Comparison of ENCODE assay signal across 25 cellular contexts in the genomic region with DNA sequence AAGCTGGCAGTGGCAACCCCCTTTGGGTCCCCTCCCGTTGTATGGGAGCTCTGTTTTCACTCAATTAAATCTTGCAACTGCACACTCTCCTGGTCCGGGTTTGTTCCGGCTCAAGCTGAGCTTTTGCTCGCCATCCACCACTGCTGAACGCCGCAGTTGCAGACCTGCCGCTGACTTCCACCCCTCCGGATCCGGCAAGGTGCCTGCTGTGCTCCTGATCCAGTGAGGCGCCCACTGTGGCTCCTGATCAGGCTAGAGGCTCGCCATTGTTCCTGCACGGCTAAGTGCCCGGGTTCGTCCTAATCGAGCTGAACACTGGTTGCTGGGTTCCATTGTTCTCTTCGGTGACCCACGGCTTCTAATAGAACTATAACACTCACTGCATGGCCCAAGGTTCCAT.
"Had no signal": no experiment of that assay in that cellular context is flagged by ENCODE, and none has a peak within 500 bp of the region (broad histone marks: within the 10 kb centered on the region; RNA-seq: fewer than 3 reads in every experiment).

No MANE protein-coding gene starts in this region.

- H3K27ac Mint-ChIP-seq: dendritic cell treated with granulocyte-macrophage colony-stimulating factor and Interleukin-4, amounts not matched to agents 40 ng/mL and 50 ng/mL, for 4 days; effector memory CD8-positive, alpha-beta T cell; endodermal cell; mesothelial cell of epicardium; naive B cell had no signal

- H3K4me1 Mint-ChIP-seq: endodermal cell, mesothelial cell of epicardium, naive B cell had no signal

- H3K27me3 Mint-ChIP-seq: dendritic cell treated with granulocyte-macrophage colony-stimulating factor and Interleukin-4, amounts not matched to agents 40 ng/mL and 50 ng/mL, for 4 days had no signal

- H3K9me3 Mint-ChIP-seq: dendritic cell treated with granulocyte-macrophage colony-stimulating factor and Interleukin-4, amounts not matched to agents 40 ng/mL and 50 ng/mL, for 4 days; effector memory CD8-positive, alpha-beta T cell; endodermal cell; mesothelial cell of epicardium; naive B cell had no signal

- H3K9me3 ChIP-seq: colonic mucosa, esophagus squamous epithelium, gastrocnemius medialis, left lung, lower lobe of right lung, mucosa of descending colon had no signal

- H3K27ac ChIP-seq: colonic mucosa, epithelial cell of prostate, esophagus squamous epithelium, gastrocnemius medialis, heart right ventricle, left lung, lower lobe of right lung had no signal

- H3K36me3 ChIP-seq: colonic mucosa, esophagus squamous epithelium, gastrocnemius medialis, heart right ventricle, left lung, lower lobe of right lung had no signal

- H3K4me3 Mint-ChIP-seq: dendritic cell treated with granulocyte-macrophage colony-stimulating factor and Interleukin-4, amounts not matched to agents 40 ng/mL and 50 ng/mL, for 4 days; effector memory CD8-positive, alpha-beta T cell; endodermal cell; mesothelial cell of epicardium; naive B cell had no signal

- H3K27me3 ChIP-seq: colonic mucosa, gastrocnemius medialis, heart right ventricle, left lung had no signal

- H3K4me3 ChIP-seq: colonic mucosa, esophagus squamous epithelium, gastrocnemius medialis, heart right ventricle, left lung, lower lobe of right lung, mucosa of descending colon had no signal

- H3K36me3 Mint-ChIP-seq: mesothelial cell of epicardium, naive B cell had no signal

- DNase-seq: colonic mucosa; cortex of kidney; effector CD8-positive, alpha-beta T cell; effector memory CD8-positive, alpha-beta T cell; endodermal cell; erythroblast; esophagus squamous epithelium; foreskin fibroblast; foreskin melanocyte; gastrocnemius medialis; glutamatergic neuron; head of caudate nucleus; heart right ventricle; hippocampal formation; left cardiac atrium; left ventricle myocardium superior; lower lobe of right lung; mesenchymal stem cell; mucosa of descending colon; naive B cell had no signal

- ATAC-seq: effector memory CD8-positive, alpha-beta T cell; esophagus mucosa; gastrocnemius medialis; heart right ventricle; left cardiac atrium; left lung; left ventricle myocardium superior; lower lobe of right lung; mucosa of descending colon had no signal

- H3K4me1 ChIP-seq: colonic mucosa, gastrocnemius medialis, left lung, lower lobe of right lung had no signal
